In the genomic region with DNA sequence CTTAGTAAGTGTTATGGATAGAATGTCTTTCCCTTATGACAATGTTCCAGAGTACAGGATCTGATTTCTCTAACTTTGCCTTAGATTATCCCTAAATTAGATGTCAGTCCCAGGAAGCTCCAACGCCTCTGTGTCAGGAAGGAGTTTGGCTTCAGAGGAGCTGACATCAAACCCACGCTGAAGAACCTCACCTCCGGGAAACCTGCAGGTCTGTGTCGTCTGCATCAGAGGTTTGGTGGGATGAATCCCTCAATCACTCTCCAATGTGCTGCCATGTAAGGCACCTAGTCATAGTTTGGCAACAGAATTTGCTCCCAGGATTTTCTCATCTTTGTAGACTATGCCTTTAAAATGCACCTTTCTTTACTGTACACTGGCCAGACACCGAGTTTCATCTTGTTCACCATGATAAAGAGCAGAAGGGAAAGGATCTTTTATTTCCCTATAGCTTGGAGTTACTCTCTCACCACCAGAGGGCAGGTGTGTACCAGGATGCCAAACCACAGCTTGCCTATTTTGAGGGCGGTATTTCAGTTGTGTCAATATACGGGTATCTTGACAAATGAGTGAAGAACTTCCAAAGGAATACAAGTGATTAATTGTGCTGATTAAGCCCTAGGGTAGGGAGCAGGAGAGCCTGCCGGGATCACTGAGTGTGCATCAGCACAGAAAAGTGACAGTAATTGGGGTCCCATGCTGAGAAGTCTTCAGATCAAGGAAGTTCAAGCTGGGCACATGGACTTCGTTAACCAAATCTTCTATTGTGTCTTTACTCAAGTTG, we compare ENCODE assay signal across 8 cellular contexts. TPM values are rescaled to one million over a fixed set of nuclear protein-coding genes. Genes with fewer than 3 reads are reported as not detected.
DNase-seq lines count a peak whose midpoint lies in the region; ATAC-seq, FAIRE-seq and TF ChIP-seq lines count a peak whose summit lies in the region.

No MANE protein-coding gene starts in this region.

- ATAC-seq in GM19351 (IDR thresholded peaks at IDR 0.05; ENCODE audit: unreplicated experiment) (peak; percentile 75), HG03457 (IDR thresholded peaks at IDR 0.05; ENCODE audit: unreplicated experiment) (peak; percentile 56), Panc1 (peak; percentile 83)

- DNase-seq in D721Med (ENCODE audit: insufficient read length, low spot score): peak; percentile 24
- peak; percentile 50 for DNase-seq in Panc1 (ENCODE audit: low read depth, low spot score)
- DNase-seq in activated naive CD4-positive, alpha-beta T cell treated with anti-CD3 and anti-CD28 coated beads, Interleukin-2, amount 50 U/mL, for 16 hours: peak; percentile 36
- DNase-seq in cardiac muscle cell (ENCODE audit: low read depth in 1 of 2, low spot score in 1 of 2): peak; percentile 72 to 80
- DNase-seq in sigmoid colon: no peak
- DNase-seq in GM19240 (ENCODE audit: insufficient read length, low spot score): no peak

- peak; percentile 95 for FAIRE-seq in D721Med (lab: Jason Lieb, UNC)

- POLR2A ChIA-PET in Panc1 (lab: Charles Lee): no interaction called here

- H3K9me3 ChIP-seq in Panc1 (ENCODE audit: control insufficient read depth, insufficient read depth, low read depth, low read length) (no peaks in the 10 kb centered on the region), cardiac muscle cell (ENCODE audit: low read depth) (no peaks in the 10 kb centered on the region), sigmoid colon (no peaks in the 10 kb centered on the region)

- H3K36me3 ChIP-seq in Panc1 (ENCODE audit: control insufficient read depth, insufficient read depth, low read length): no peaks in the 10 kb centered on the region
- no peaks in the 10 kb centered on the region for H3K36me3 ChIP-seq in cardiac muscle cell
- no peaks in the 10 kb centered on the region for H3K36me3 ChIP-seq in sigmoid colon

- H3K27me3 ChIP-seq in Panc1 (ENCODE audit: control insufficient read depth, insufficient read depth, low read length): no peaks in the 10 kb centered on the region
- H3K27me3 ChIP-seq in cardiac muscle cell: no peaks in the 10 kb centered on the region
- H3K27me3 ChIP-seq in sigmoid colon: no peaks in the 10 kb centered on the region

- CTCF ChIA-PET in Panc1 (lab: Charles Lee): interaction anchor here (0.6 to 0.9 kb wide), 4 partner anchors 81 to 744 kb away, joined by 3 to 7 read pairs (median 3); no protein-coding TSS in a partner anchor

- intact Hi-C loops in Panc1 (cut with micrococcal nuclease; ENCODE audit: unreplicated experiment): loop anchor here (1.0 to 2.0 kb wide), 2 partner anchors 81 to 1338 kb away; no protein-coding TSS in a partner anchor
- intact Hi-C loops in sigmoid colon (cut with DNase I): no loop called here

- no TSS peak for BruUV-seq in Panc1 (replicated peaks; lab: Mats Ljungman, UMichigan)

- in situ Hi-C loops in Panc1 (cut with HindIII; ENCODE audit: low pct_unique_long_range_greater_than_20kb, low sequenced_read_pairs): no loop called here

- H3K27ac ChIP-seq in Panc1 (ENCODE audit: low read length) (no peak overlapping the region), cardiac muscle cell (no peak overlapping the region), sigmoid colon (no peak overlapping the region)

- TF ChIP-seq CTCF in D721Med (IDR thresholded peaks at IDR 0.05; ENCODE audit: insufficient read depth, missing control alignments) (peak; percentile 79), Panc1 (IDR thresholded peaks at IDR 0.05) (peak; percentile 84), cardiac muscle cell (IDR thresholded peaks at IDR 0.05; ENCODE audit: low read depth, low read length) (peak; percentile 87), sigmoid colon (IDR thresholded peaks at IDR 0.05) (peak in 3 of 4 experiments; percentile 44 to 64 (median 55))

- no peak for TF ChIP-seq POLR2A in sigmoid colon (IDR thresholded peaks at IDR 0.05)

- 42 to 49% methylated on average over 9 of the region's 9 CpGs for WGBS in sigmoid colon, 2 donors

- H3K4me1 ChIP-seq in Panc1 (ENCODE audit: control insufficient read depth, insufficient read depth, low read length) (no peaks in the 10 kb centered on the region), cardiac muscle cell (ENCODE audit: low read depth) (no peaks in the 10 kb centered on the region), sigmoid colon (no peaks in the 10 kb centered on the region)

- no peak for TF ChIP-seq EP300 in sigmoid colon (IDR thresholded peaks at IDR 0.05)

- H3K4me3 ChIP-seq in Panc1 (ENCODE audit: low read depth in 2 of 2, low read length in 2 of 2) (no peak overlapping the region), cardiac muscle cell (no peak overlapping the region), sigmoid colon (no peak overlapping the region)

RNA-seq across cellular contexts. Expression of a gene that starts 23.4 kb away (rescaled TPM):
- total RNA-seq in Panc1 (2021; ENCODE audit: unreplicated experiment) (not detected), cardiac muscle cell (0.25 TPM in 1 of 2 replicates, not detected in the other), sigmoid colon (under 1 TPM in 1 of 4 donors, not detected in 3; 0.27 TPM)
- polyA plus RNA-seq in Panc1 (2012; ENCODE audit: insufficient read length): not detected
- polyA plus RNA-seq in cardiac muscle cell (not detected in 2 replicates), sigmoid colon (not detected)

Comparison
In these comparisons a context has a peak if more than half of its experiments do, and no peak if none do; other contexts are left out.
1. DNase-seq: peak in D721Med (single experiment), Panc1 (single experiment), activated naive CD4-positive, alpha-beta T cell treated with anti-CD3 and anti-CD28 coated beads, Interleukin-2, amount 50 U/mL, for 16 hours (single experiment) and cardiac muscle cell (2 of 2); none in sigmoid colon (single experiment) and GM19240 (single experiment).
2. Peak in every context shown above with its lines, with median percentiles within 50 percentile points of each other: CTCF ChIP-seq and ATAC-seq.